Comparison of ENCODE assay signal across 8 cellular contexts in genomic region chr6:144149558-144149893, GRCh38. TPM values are rescaled to one million over a fixed set of nuclear protein-coding genes. Genes with fewer than 3 reads are reported as not detected.
DNase-seq lines count a peak whose midpoint lies in the region; ATAC-seq and TF ChIP-seq lines count a peak whose summit lies in the region.

No MANE protein-coding gene starts in this region.

- no peak for DNase-seq in activated CD4-positive, alpha-beta T cell treated with anti-CD3 and anti-CD28 coated beads, Interleukin-2, amount 10 ng/mL, durations not matched to agents 7 days and 5 days
- DNase-seq in activated CD4-positive, alpha-beta T cell treated with anti-CD3 and anti-CD28 coated beads, Interleukin-2, amount 50 U/mL, for 1 hour = no peak
- no peak for DNase-seq in activated naive CD8-positive, alpha-beta T cell treated with anti-CD3 and anti-CD28 coated beads, Interleukin-2, amount 10 ng/mL, durations not matched to agents 7 days and 5 days
- DNase-seq in left lung (peak in 1 of 2 donors; percentile 74), cerebellum (ENCODE audit: low spot score) (no peak), HCEC 1CT (no peak)

- H3K9me3 ChIP-seq in left lung = no peaks in the 10 kb centered on the region
- no peaks in the 10 kb centered on the region for H3K9me3 ChIP-seq in thymus (ENCODE audit: control insufficient read depth)

- peaks cover 0 to 7% of the 10 kb centered on the region in 2 donors for H3K36me3 ChIP-seq in left lung
- H3K36me3 ChIP-seq in thymus (ENCODE audit: control insufficient read depth, insufficient read depth) = no peaks in the 10 kb centered on the region

- peak overlapping the region; percentile 51 to 73 for H3K4me3 ChIP-seq in left lung
- H3K4me3 ChIP-seq in thymus (ENCODE audit: low read length) = peak overlapping the region; percentile 86

- TF ChIP-seq CTCF in left lung (IDR thresholded peaks at IDR 0.05) = no peak

- H3K36me3 Mint-ChIP-seq in activated CD4-positive, alpha-beta T cell treated with anti-CD3 and anti-CD28 coated beads, Interleukin-2, amount 10 ng/mL, durations not matched to agents 7 days and 5 days (ENCODE audit: low read depth) = peaks cover 22% of the 10 kb centered on the region
- H3K36me3 Mint-ChIP-seq in activated naive CD8-positive, alpha-beta T cell treated with anti-CD3 and anti-CD28 coated beads, Interleukin-2, amount 10 ng/mL, durations not matched to agents 7 days and 5 days = peaks cover 8% of the 10 kb centered on the region

- peak overlapping the region; percentile 88 for H3K4me3 Mint-ChIP-seq in activated CD4-positive, alpha-beta T cell treated with anti-CD3 and anti-CD28 coated beads, Interleukin-2, amount 10 ng/mL, durations not matched to agents 7 days and 5 days
- peak overlapping the region; percentile 81 for H3K4me3 Mint-ChIP-seq in activated naive CD8-positive, alpha-beta T cell treated with anti-CD3 and anti-CD28 coated beads, Interleukin-2, amount 10 ng/mL, durations not matched to agents 7 days and 5 days

- WGBS in thymus = 77% methylated on average over 14 of the region's 14 CpGs

- no peak for ATAC-seq in activated naive CD8-positive, alpha-beta T cell treated with anti-CD3 and anti-CD28 coated beads, Interleukin-2, amount 10 ng/mL, durations not matched to agents 7 days and 5 days (ENCODE audit: low read depth)
- ATAC-seq in left lung = no peak
- no peak for ATAC-seq in HG03457 (IDR thresholded peaks at IDR 0.05; ENCODE audit: unreplicated experiment)

- POLR2A ChIA-PET in activated CD4-positive, alpha-beta T cell treated with anti-CD3 and anti-CD28 coated beads, Interleukin-2, amount 10 ng/mL, durations not matched to agents 7 days and 5 days (lab: Charles Lee) = interaction anchor here (0.6 kb wide), 1 partner anchor 58 kb away, joined by 3 read pairs; no protein-coding TSS in a partner anchor
- POLR2A ChIA-PET in activated naive CD8-positive, alpha-beta T cell treated with anti-CD3 and anti-CD28 coated beads, Interleukin-2, amount 10 ng/mL, durations not matched to agents 7 days and 5 days (lab: Charles Lee) = interaction anchor here (0.8 kb wide), 1 partner anchor 68 kb away, joined by 3 read pairs; no protein-coding TSS in a partner anchor

- H3K27me3 ChIP-seq in left lung (no peaks in the 10 kb centered on the region), thymus (ENCODE audit: control insufficient read depth, insufficient read depth) (no peaks in the 10 kb centered on the region)

- peaks cover 0 to 40% of the 10 kb centered on the region in 2 donors for H3K4me1 ChIP-seq in left lung
- peaks cover 6% of the 10 kb centered on the region for H3K4me1 ChIP-seq in thymus (ENCODE audit: control insufficient read depth, insufficient read depth, low read length)

- CTCF ChIA-PET in activated CD4-positive, alpha-beta T cell treated with anti-CD3 and anti-CD28 coated beads, Interleukin-2, amount 10 ng/mL, durations not matched to agents 7 days and 5 days (lab: Charles Lee) = interaction anchor here (0.7 kb wide), 1 partner anchor 394 kb away, joined by 3 read pairs; no protein-coding TSS in a partner anchor

- peaks cover 41% of the 10 kb centered on the region for H3K4me1 Mint-ChIP-seq in activated CD4-positive, alpha-beta T cell treated with anti-CD3 and anti-CD28 coated beads, Interleukin-2, amount 10 ng/mL, durations not matched to agents 7 days and 5 days
- H3K4me1 Mint-ChIP-seq in activated naive CD8-positive, alpha-beta T cell treated with anti-CD3 and anti-CD28 coated beads, Interleukin-2, amount 10 ng/mL, durations not matched to agents 7 days and 5 days = peaks cover 26% of the 10 kb centered on the region

- peak overlapping the region; percentile 68 to 94 for H3K27ac ChIP-seq in left lung
- no peak overlapping the region for H3K27ac ChIP-seq in thymus (ENCODE audit: low read depth)

- H3K27ac Mint-ChIP-seq in activated CD4-positive, alpha-beta T cell treated with anti-CD3 and anti-CD28 coated beads, Interleukin-2, amount 10 ng/mL, durations not matched to agents 7 days and 5 days = peak overlapping the region; percentile 87
- peak overlapping the region; percentile 75 for H3K27ac Mint-ChIP-seq in activated naive CD8-positive, alpha-beta T cell treated with anti-CD3 and anti-CD28 coated beads, Interleukin-2, amount 10 ng/mL, durations not matched to agents 7 days and 5 days

- intact Hi-C loops in left lung (cut with DNase I) = no loop called here

- H3K27me3 Mint-ChIP-seq in activated CD4-positive, alpha-beta T cell treated with anti-CD3 and anti-CD28 coated beads, Interleukin-2, amount 10 ng/mL, durations not matched to agents 7 days and 5 days = no peaks in the 10 kb centered on the region
- H3K27me3 Mint-ChIP-seq in activated naive CD8-positive, alpha-beta T cell treated with anti-CD3 and anti-CD28 coated beads, Interleukin-2, amount 10 ng/mL, durations not matched to agents 7 days and 5 days = no peaks in the 10 kb centered on the region

- no peaks in the 10 kb centered on the region for H3K9me3 Mint-ChIP-seq in activated CD4-positive, alpha-beta T cell treated with anti-CD3 and anti-CD28 coated beads, Interleukin-2, amount 10 ng/mL, durations not matched to agents 7 days and 5 days
- H3K9me3 Mint-ChIP-seq in activated naive CD8-positive, alpha-beta T cell treated with anti-CD3 and anti-CD28 coated beads, Interleukin-2, amount 10 ng/mL, durations not matched to agents 7 days and 5 days = no peaks in the 10 kb centered on the region

RNA-seq across cellular contexts. Expression of gene STX11, which starts 0.8 kb away (rescaled TPM):
- total RNA-seq in activated CD4-positive, alpha-beta T cell treated with anti-CD3 and anti-CD28 coated beads, Interleukin-2, amount 10 ng/mL, durations not matched to agents 7 days and 5 days = 10 to 100 TPM; 13.7 to 14.5 TPM
- 10 to 100 TPM; 11.1 to 11.2 TPM for total RNA-seq in activated naive CD8-positive, alpha-beta T cell treated with anti-CD3 and anti-CD28 coated beads, Interleukin-2, amount 10 ng/mL, durations not matched to agents 7 days and 5 days
- total RNA-seq in left lung = 10 to 100 TPM; 18.2 to 31.3 TPM
- 9.6 TPM for polyA plus RNA-seq in thymus
- total RNA-seq in cerebellum = 1.2 TPM

RNA-seq across cellular contexts. Expression of gene SF3B5, which starts 54.2 kb away (rescaled TPM):
- 100 to 1,000 TPM; 138 to 141 TPM for total RNA-seq in activated CD4-positive, alpha-beta T cell treated with anti-CD3 and anti-CD28 coated beads, Interleukin-2, amount 10 ng/mL, durations not matched to agents 7 days and 5 days
- total RNA-seq in activated naive CD8-positive, alpha-beta T cell treated with anti-CD3 and anti-CD28 coated beads, Interleukin-2, amount 10 ng/mL, durations not matched to agents 7 days and 5 days = 100 to 1,000 TPM; 127 to 133 TPM
- total RNA-seq in left lung (100 to 1,000 TPM; 118 to 130 TPM), cerebellum (46.2 TPM)
- 176 TPM for polyA plus RNA-seq in thymus
